Comparison of ENCODE assay signal across 10 cellular contexts in genomic region chr2:11498543-11499034, GRCh38. TPM values are rescaled to one million over a fixed set of nuclear protein-coding genes. Genes with fewer than 3 reads are reported as not detected.
DNase-seq lines count a peak whose midpoint lies in the region; ATAC-seq and TF ChIP-seq lines count a peak whose summit lies in the region.
"Had no signal": no experiment of that assay in that cellular context is flagged by ENCODE, and none has a peak within 500 bp of the region (broad histone marks: within the 10 kb centered on the region; RNA-seq: fewer than 3 reads in every experiment).

No MANE protein-coding gene starts in this region.

- H3K4me3 ChIP-seq in colonic mucosa (no peak overlapping the region), parathyroid adenoma (ENCODE audit: low read depth, low read length) (peak overlapping the region; percentile 12), HAP-1 (no peak overlapping the region)
- H3K4me3 ChIP-seq: thoracic aorta had no signal

- H3K4me1 ChIP-seq in colonic mucosa: no peaks in the 10 kb centered on the region
- peaks cover 11% of the 10 kb centered on the region for H3K4me1 ChIP-seq in parathyroid adenoma
- no peaks in the 10 kb centered on the region for H3K4me1 ChIP-seq in HAP-1

- H3K27ac ChIP-seq in colonic mucosa: no peak overlapping the region
- peak overlapping the region; percentile 51 for H3K27ac ChIP-seq in parathyroid adenoma
- H3K27ac ChIP-seq: thoracic aorta had no signal

- DNase-seq in AG20443 (ENCODE audit: low spot score) (peak; percentile 20), colonic mucosa (peak; percentile 26), GM19238 (ENCODE audit: insufficient read length, low spot score) (no peak), HAP-1 (ENCODE audit: low spot score in 2 of 2) (no peak), NCI-H2196 treated with DMSO at 0.1 percent for 48 hours (lab: John Stamatoyannopoulos, UW; ENCODE audit: unreplicated experiment) (no peak)
- DNase-seq: CD4-positive, CD25-positive, alpha-beta regulatory T cell had no signal

- peak overlapping the region; percentile 48 for H3K4me2 ChIP-seq in parathyroid adenoma (ENCODE audit: low read length)

- in situ Hi-C loops in HAP-1 (cut with MboI; ENCODE audit: low sequenced_read_pairs): no loop called here

- H3K9ac ChIP-seq in colonic mucosa (ENCODE audit: low read depth in 2 of 2, low read length in 2 of 2) (no peak overlapping the region), parathyroid adenoma (no peak overlapping the region)

- no peaks in the 10 kb centered on the region for H3K79me2 ChIP-seq in parathyroid adenoma

- intact Hi-C loops in colonic mucosa (cut with DNase I): no loop called here

- TF ChIP-seq CTCF in colonic mucosa (IDR thresholded peaks at IDR 0.05) (no peak), parathyroid adenoma (IDR thresholded peaks at IDR 0.05) (no peak)

- peak; percentile 82 for ATAC-seq in GM21367 (IDR thresholded peaks at IDR 0.05; ENCODE audit: unreplicated experiment)
- ATAC-seq in HG03565 (IDR thresholded peaks at IDR 0.05; ENCODE audit: unreplicated experiment): peak; percentile 81

- H3K9me3 ChIP-seq in colonic mucosa (no peaks in the 10 kb centered on the region), parathyroid adenoma (ENCODE audit: control insufficient read depth, low read length) (no peaks in the 10 kb centered on the region), HAP-1 (no peaks in the 10 kb centered on the region)
- H3K9me3 ChIP-seq: thoracic aorta had no signal

- H3K27me3 ChIP-seq in colonic mucosa (no peaks in the 10 kb centered on the region), parathyroid adenoma (ENCODE audit: control insufficient read depth, insufficient read depth, low read length) (no peaks in the 10 kb centered on the region), HAP-1 (ENCODE audit: low read depth) (no peaks in the 10 kb centered on the region; the same call in 1 of the 2 replicates)

- peak overlapping the region; percentile 70 for H2AFZ ChIP-seq in parathyroid adenoma

- H3K36me3 ChIP-seq in colonic mucosa (no peaks in the 10 kb centered on the region), parathyroid adenoma (ENCODE audit: control insufficient read depth, insufficient read depth, low read length) (no peaks in the 10 kb centered on the region), HAP-1 (replicated peaks) (no peaks in the 10 kb centered on the region)
- H3K36me3 ChIP-seq: thoracic aorta had no signal

RNA-seq across cellular contexts. Expression of gene E2F6, which starts 32.6 kb away (rescaled TPM):
- 1 to 10 TPM; 6.6 TPM for total RNA-seq in colonic mucosa

RNA-seq across cellular contexts. Expression of gene GREB1, which starts 35.3 kb away (rescaled TPM):
- 1 to 10 TPM in 1 of 2 donors, under 1 TPM in 1; 0.77 to 1.1 TPM for total RNA-seq in colonic mucosa

Comparison
In these comparisons a context has a peak if more than half of its experiments do, and no peak if none do; other contexts are left out.
1. DNase-seq: peak in AG20443 (single experiment) and colonic mucosa (single experiment); none in GM19238 (single experiment), HAP-1 (0 of 2) and NCI-H2196 treated with DMSO at 0.1 percent for 48 hours (single experiment).